Comparison of ENCODE assay signal across 21 cellular contexts in genomic region chr17:8888704-8889302, GRCh38. TPM values are rescaled to one million over a fixed set of nuclear protein-coding genes. Genes with fewer than 3 reads are reported as not detected.
DNase-seq lines count a peak whose midpoint lies in the region; ATAC-seq, FAIRE-seq and TF ChIP-seq lines count a peak whose summit lies in the region.
"Had no signal": no experiment of that assay in that cellular context is flagged by ENCODE, and none has a peak within 500 bp of the region (broad histone marks: within the 10 kb centered on the region; RNA-seq: fewer than 3 reads in every experiment).

No MANE protein-coding gene starts in this region.

- H3K9me3 ChIP-seq in A549 (no peaks in the 10 kb centered on the region), Panc1 (ENCODE audit: control insufficient read depth, insufficient read depth, low read depth, low read length) (no peaks in the 10 kb centered on the region), kidney (ENCODE audit: control insufficient read depth in 1 of 2, low read length in 2 of 2) (no peaks in the 10 kb centered on the region)
- H3K9me3 ChIP-seq: SJSA1 had no signal

- POLR2A ChIA-PET in A549 (lab: Yijun Ruan, JAX): interaction anchor here (0.7 kb wide), 1 partner anchor 633 kb away, joined by 4 read pairs; no protein-coding TSS in a partner anchor
- POLR2A ChIA-PET in Panc1 (lab: Charles Lee): interaction anchor here (0.5 kb wide), 1 partner anchor 70 kb away, joined by 7 read pairs; no protein-coding TSS in a partner anchor

- TF ChIP-seq CTCF in A549 (IDR thresholded peaks at IDR 0.05) (no peak; the same call in 1 of the 3 replicates), CD14-positive monocyte (IDR thresholded peaks at IDR 0.05) (no peak), Panc1 (IDR thresholded peaks at IDR 0.05) (peak; percentile 17), natural killer cell (IDR thresholded peaks at IDR 0.05) (no peak), kidney (IDR thresholded peaks at IDR 0.05; ENCODE audit: borderline replicate concordance, extremely low read depth, insufficient read depth) (no peak)

- no peaks in the 10 kb centered on the region for H3K27me3 ChIP-seq in Panc1 (ENCODE audit: control insufficient read depth, insufficient read depth, low read length)
- H3K27me3 ChIP-seq: BLaER1 treated with 17β-estradiol and CSF1 and Interleukin-3, amounts not matched to agents 10 nM and 100 nM; SJSA1 had no signal

- H3K4me1 ChIP-seq in A549: 0 out of 3 replicates have a peak, but pooled peaks cover 3% of the 10 kb centered on the region
- H3K4me1 ChIP-seq in Panc1 (ENCODE audit: control insufficient read depth, insufficient read depth, low read length): no peaks in the 10 kb centered on the region
- H3K4me1 ChIP-seq in kidney (ENCODE audit: control insufficient read depth in 1 of 2, insufficient read depth in 1 of 2, low read depth in 1 of 2, low read length in 2 of 2): no peaks in the 10 kb centered on the region
- H3K4me1 ChIP-seq: SJSA1 had no signal

- H3K4me1 Mint-ChIP-seq in CD14-positive monocyte (peaks cover 12% of the 10 kb centered on the region), natural killer cell (peaks cover 9 to 20% of the 10 kb centered on the region in 2 donors)

- H3K27ac ChIP-seq in A549 (no peak overlapping the region), Panc1 (ENCODE audit: low read length) (no peak overlapping the region), kidney (ENCODE audit: low read depth in 2 of 2, low read length in 2 of 2) (no peak overlapping the region)
- H3K27ac ChIP-seq: BLaER1 treated with 17β-estradiol and CSF1 and Interleukin-3, amounts not matched to agents 10 nM and 100 nM; HL-60; RWPE1; SJSA1 had no signal

- H3K27me3 Mint-ChIP-seq in CD14-positive monocyte (ENCODE audit: low read depth in 3 of 3): no peaks in the 10 kb centered on the region
- H3K27me3 Mint-ChIP-seq in natural killer cell (ENCODE audit: low read depth in 2 of 2): no peaks in the 10 kb centered on the region

- DNase-seq in A549 (ENCODE audit: low read depth in 1 of 2, low spot score in 1 of 2) (no peak), CD14-positive monocyte (ENCODE audit: low spot score) (peak; percentile 41), Panc1 (ENCODE audit: low read depth, low spot score) (no peak), natural killer cell (no peak), kidney (no peak)
- DNase-seq: COR-L47; GF-D8; NCI-H1417 treated with DMSO at 0.1 percent for 48 hours; NCI-H2029; NCI-H2171; NK-92 treated with Interleukin-12 subunit alpha and Interleukin-12 subunit beta, amount 100 ng/mL, for 24 hours; OCI-M1 had no signal

- WGBS in A549 (ENCODE audit: missing lambda C conversion rate): 41% methylated on average over 8 of the region's 8 CpGs

- TF ChIP-seq EP300 in A549 (IDR thresholded peaks at IDR 0.05): no peak

- H3K36me3 Mint-ChIP-seq in CD14-positive monocyte (peaks cover 81 to 94% of the 10 kb centered on the region in 2 donors), natural killer cell (peaks cover 10% of the 10 kb centered on the region)

- peak; percentile 5 to 28; a peak in 3 of 6 replicates for ATAC-seq in A549
- ATAC-seq in Panc1: no peak
- ATAC-seq in natural killer cell: no peak
- ATAC-seq in GM18870 (IDR thresholded peaks at IDR 0.05; ENCODE audit: unreplicated experiment): no peak
- ATAC-seq in GM18505 (IDR thresholded peaks at IDR 0.05; ENCODE audit: unreplicated experiment): no peak

- CTCF ChIA-PET in A549 (lab: Yijun Ruan, JAX) (interaction anchor here (0.5 to 10.8 kb wide), 56 partner anchors 9 to 666 kb away, joined by 3 to 158 read pairs (median 4); partner anchors contain the start of gene MFSD6L), Panc1 (lab: Charles Lee) (interaction anchor here (0.7 to 1.1 kb wide), 2 partner anchors 10 to 19 kb away, joined by 3 read pairs; no protein-coding TSS in a partner anchor)

- in situ Hi-C loops in Panc1 (cut with HindIII; ENCODE audit: low pct_unique_long_range_greater_than_20kb, low sequenced_read_pairs): no loop called here

- BruUV-seq in Panc1 (replicated peaks; lab: Mats Ljungman, UMichigan): no TSS peak

- FAIRE-seq in A549 (lab: Jason Lieb, UNC): no peak
- no peak for FAIRE-seq in kidney (lab: Jason Lieb, UNC)
- FAIRE-seq: GM12891 had no signal

- H3K9me3 Mint-ChIP-seq in CD14-positive monocyte (peaks cover 0 to 13% (median 6%) of the 10 kb centered on the region in 7 donors), natural killer cell (no peaks in the 10 kb centered on the region)
- H3K9me3 Mint-ChIP-seq: H9 had no signal

- H3K4me2 ChIP-seq in A549: no peak overlapping the region
- H3K4me2 ChIP-seq: BLaER1 treated with 17β-estradiol and CSF1 and Interleukin-3, amounts not matched to agents 10 nM and 100 nM had no signal

- intact Hi-C loops in CD14-positive monocyte (cut with micrococcal nuclease): no loop called here
- intact Hi-C loops in Panc1 (cut with micrococcal nuclease; ENCODE audit: unreplicated experiment): no loop called here
- intact Hi-C loops in natural killer cell (cut with micrococcal nuclease): no loop called here
- intact Hi-C loops in kidney (cut with DNase I): no loop called here

- H3K4me3 ChIP-seq in A549 (no peak overlapping the region), Panc1 (ENCODE audit: low read depth in 2 of 2, low read length in 2 of 2) (no peak overlapping the region), kidney (ENCODE audit: low read length in 2 of 2) (no peak overlapping the region)
- H3K4me3 ChIP-seq: BLaER1 treated with 17β-estradiol and CSF1 and Interleukin-3, amounts not matched to agents 10 nM and 100 nM; SJSA1 had no signal

- no peak overlapping the region for H3K9ac ChIP-seq in kidney (ENCODE audit: low read length in 2 of 2)
- H3K9ac ChIP-seq: BLaER1 treated with 17β-estradiol and CSF1 and Interleukin-3, amounts not matched to agents 10 nM and 100 nM had no signal

- no peaks in the 10 kb centered on the region for H3K36me3 ChIP-seq in Panc1 (ENCODE audit: control insufficient read depth, insufficient read depth, low read length)
- no peaks in the 10 kb centered on the region for H3K36me3 ChIP-seq in kidney (ENCODE audit: control insufficient read depth in 1 of 2, insufficient read depth in 2 of 2, low read length in 2 of 2)
- H3K36me3 ChIP-seq: SJSA1 had no signal

- TF ChIP-seq POLR2A in A549 (IDR thresholded peaks at IDR 0.05; ENCODE audit: low read length) (no peak), GM18505 (IDR thresholded peaks at IDR 0.05; ENCODE audit: borderline replicate concordance, extremely low read depth, insufficient read depth, insufficient read length) (no peak)

- H3K27ac Mint-ChIP-seq in CD14-positive monocyte: peak overlapping the region in 2 of 7 donors; percentile 45 to 70
- peak overlapping the region; percentile 26 to 57 for H3K27ac Mint-ChIP-seq in natural killer cell
- H3K27ac Mint-ChIP-seq: H9 had no signal

- TF ChIP-seq RAD21 in A549 (conservative IDR thresholded peaks at IDR 0.05 in 1 of 2, IDR thresholded peaks at IDR 0.05 in 1 of 2): no peak; a peak in 1 of 5 replicates

- H3K4me3 Mint-ChIP-seq in CD14-positive monocyte (no peak overlapping the region), natural killer cell (no peak overlapping the region)
- H3K4me3 Mint-ChIP-seq: H9 had no signal

TF ChIP-seq in A549, 52 proteins besides CTCF, POLR2A, EP300 and RAD21 (continues in another document):
- TF ChIP-seq TP53 (CRISPR knock-in tag; IDR thresholded peaks at IDR 0.05) (no peak), JUN (IDR thresholded peaks at IDR 0.05) (no peak), RNF2 (IDR thresholded peaks at IDR 0.05; ENCODE audit: borderline replicate concordance, low read depth) (no peak), MAFK (IDR thresholded peaks at IDR 0.05; ENCODE audit: partially characterized antibody) (no peak), EHF (CRISPR knock-in tag; IDR thresholded peaks at IDR 0.05) (no peak)
- TF ChIP-seq, protein P1, sequence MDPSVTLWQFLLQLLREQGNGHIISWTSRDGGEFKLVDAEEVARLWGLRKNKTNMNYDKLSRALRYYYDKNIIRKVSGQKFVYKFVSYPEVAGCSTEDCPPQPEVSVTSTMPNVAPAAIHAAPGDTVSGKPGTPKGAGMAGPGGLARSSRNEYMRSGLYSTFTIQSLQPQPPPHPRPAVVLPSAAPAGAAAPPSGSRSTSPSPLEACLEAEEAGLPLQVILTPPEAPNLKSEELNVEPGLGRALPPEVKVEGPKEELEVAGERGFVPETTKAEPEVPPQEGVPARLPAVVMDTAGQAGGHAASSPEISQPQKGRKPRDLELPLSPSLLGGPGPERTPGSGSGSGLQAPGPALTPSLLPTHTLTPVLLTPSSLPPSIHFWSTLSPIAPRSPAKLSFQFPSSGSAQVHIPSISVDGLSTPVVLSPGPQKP (IDR thresholded peaks at IDR 0.05; ENCODE audit: low read depth, low read length): no peak

RNA-seq across cellular contexts. Expression of gene PIK3R6, which starts 21.3 kb away (rescaled TPM):
- not detected in 2 replicates for polyA plus RNA-seq in A549 (2011; rRNA removed)
- polyA plus RNA-seq in A549 (2012; cell fraction: cytosol; rRNA removed): not detected in 2 replicates
- 0.01 TPM in 1 of 2 replicates, not detected in the other for polyA plus RNA-seq in A549 (2012; cell fraction: nucleus; rRNA removed)
- not detected in 3 replicates for polyA plus RNA-seq in A549 (2017; fragmentation: RNase III; extraction: RNeasy Plus Mini Kit Qiagen cat#74134 plus additional on column Dnase treatment)
- polyA minus RNA-seq in A549 (2011; rRNA and poly(A)+ RNA removed): not detected in 2 replicates
- polyA plus RNA-seq in CD14-positive monocyte: 1 to 10 TPM; 3.6 to 5.8 TPM
- total RNA-seq in Panc1 (2021; ENCODE audit: unreplicated experiment): not detected
- polyA plus RNA-seq in Panc1 (2012; ENCODE audit: insufficient read length): not detected
- total RNA-seq in natural killer cell: 1 to 10 TPM in 2 of 3 donors, under 1 TPM in 1; 0.84 to 6.3 (median 1.4) TPM
- total RNA-seq in kidney: 2.3 TPM
- 0.17 TPM for polyA plus RNA-seq in kidney (ENCODE audit: insufficient read depth, low read depth, low replicate concordance)
- total RNA-seq: Daoy, H9, SJSA1 had no signal

Comparison
In these comparisons a context has a peak if more than half of its experiments do, and no peak if none do; other contexts are left out.
1. ATAC-seq: peak in A549 (2 of 2); none in Panc1 (single experiment), natural killer cell (0 of 3), GM18870 (single experiment) and GM18505 (single experiment).